In genomic region chr5:83473344-83474169, GRCh38 we compare ENCODE assay signal across 1 cellular context.
TF ChIP-seq lines count a peak whose summit lies in the region.

No MANE protein-coding gene starts in this region.

TF ChIP-seq in HEK293, 187 proteins besides CTCF, POLR2A, EP300 and RAD21 (continued from another document):
- TF ChIP-seq, protein P1, sequence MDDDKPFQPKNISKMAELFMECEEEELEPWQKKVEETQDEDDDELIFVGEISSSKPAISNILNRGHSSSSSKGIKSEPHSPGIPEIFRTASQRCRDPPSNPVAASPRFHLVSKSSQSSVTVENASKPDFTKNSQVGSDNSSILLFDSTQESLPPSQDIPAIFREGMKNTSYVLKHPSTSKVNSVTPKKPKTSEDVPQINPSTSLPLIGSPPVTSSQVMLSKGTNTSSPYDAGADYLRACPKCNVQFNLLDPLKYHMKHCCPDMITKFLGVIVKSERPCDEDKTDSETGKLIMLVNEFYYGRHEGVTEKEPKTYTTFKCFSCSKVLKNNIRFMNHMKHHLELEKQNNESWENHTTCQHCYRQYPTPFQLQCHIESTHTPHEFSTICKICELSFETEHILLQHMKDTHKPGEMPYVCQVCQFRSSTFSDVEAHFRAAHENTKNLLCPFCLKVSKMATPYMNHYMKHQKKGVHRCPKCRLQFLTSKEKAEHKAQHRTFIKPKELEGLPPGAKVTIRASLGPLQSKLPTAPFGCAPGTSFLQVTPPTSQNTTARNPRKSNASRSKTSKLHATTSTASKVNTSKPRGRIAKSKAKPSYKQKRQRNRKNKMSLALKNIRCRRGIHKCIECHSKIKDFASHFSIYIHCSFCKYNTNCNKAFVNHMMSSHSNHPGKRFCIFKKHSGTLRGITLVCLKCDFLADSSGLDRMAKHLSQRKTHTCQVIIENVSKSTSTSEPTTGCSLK (tag by site-specific recombination; IDR thresholded peaks at IDR 0.05) = no peak
- TF ChIP-seq ZBTB10 (tag by site-specific recombination; IDR thresholded peaks at IDR 0.05) (no peak), ZNF776 (tag by site-specific recombination; IDR thresholded peaks at IDR 0.05; ENCODE audit: borderline replicate concordance) (no peak), ZNF521 (tag by site-specific recombination; IDR thresholded peaks at IDR 0.05) (no peak), ZNF423 (tag by site-specific recombination; IDR thresholded peaks at IDR 0.05) (no peak; the same call in 1 of the 2 replicates), ZNF76 (tag by site-specific recombination; IDR thresholded peaks at IDR 0.05; ENCODE audit: borderline replicate concordance, low read depth) (peak; percentile 67; the same call in 1 of the 2 replicates), ZNF266 (tag by site-specific recombination; IDR thresholded peaks at IDR 0.05; ENCODE audit: low read depth) (no peak), ZFP41 (tag by site-specific recombination; IDR thresholded peaks at IDR 0.05; ENCODE audit: borderline replicate concordance) (no peak), ZXDB (tag by site-specific recombination; IDR thresholded peaks at IDR 0.05) (peak; percentile 87), TCF7L2 (IDR thresholded peaks at IDR 0.05; ENCODE audit: borderline replicate concordance, low read depth, low read length) (no peak; the same call in 1 of the 2 replicates), ZNF37A (tag by site-specific recombination; IDR thresholded peaks at IDR 0.05) (no peak), ZNF626 (tag by site-specific recombination; IDR thresholded peaks at IDR 0.05) (no peak)
